28 cellular contexts compared by ENCODE assay signal in the genomic region with DNA sequence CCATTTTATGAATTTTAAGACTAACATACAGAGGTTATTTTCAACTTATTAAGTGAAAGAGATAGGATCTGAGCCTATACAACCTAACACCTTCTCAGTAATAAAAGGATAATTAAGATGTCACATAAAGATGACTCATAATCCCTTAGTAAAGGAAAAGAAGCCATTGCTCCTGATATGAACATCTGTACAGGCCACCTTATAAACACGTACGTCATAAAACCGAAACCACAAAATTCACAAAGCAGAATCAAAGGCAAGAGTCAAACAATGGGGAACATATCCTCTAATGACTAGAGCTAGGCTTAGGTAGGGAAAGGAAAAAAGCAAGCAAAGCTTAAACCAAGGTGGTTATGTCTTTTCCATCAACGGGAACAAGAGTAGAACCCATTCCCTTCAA.
"Had no signal": no experiment of that assay in that cellular context is flagged by ENCODE, and none has a peak within 500 bp of the region (broad histone marks: within the 10 kb centered on the region; RNA-seq: fewer than 3 reads in every experiment).

No MANE protein-coding gene starts in this region.

- H3K27me3 ChIP-seq: adrenal gland, body of pancreas, esophagus squamous epithelium, gastroesophageal sphincter, heart right ventricle had no signal

- H3K4me3 ChIP-seq: adrenal gland, body of pancreas, esophagus squamous epithelium, gastroesophageal sphincter, heart right ventricle had no signal

- H3K36me3 ChIP-seq: adrenal gland, esophagus squamous epithelium, gastroesophageal sphincter, heart right ventricle had no signal

- H3K4me1 ChIP-seq: adrenal gland, body of pancreas, esophagus squamous epithelium, gastroesophageal sphincter had no signal

- DNase-seq: activated CD4-positive, alpha-beta memory T cell treated with anti-CD3 and anti-CD28 coated beads for 36 hours; activated CD4-positive, alpha-beta T cell treated with anti-CD3 and anti-CD28 coated beads for 36 hours; activated CD4-positive, alpha-beta T cell treated with anti-CD3 and anti-CD28 coated beads, Interleukin-2, amount 10 ng/mL, durations not matched to agents 24 days and 14 days; activated CD4-positive, CD25-positive, alpha-beta regulatory T cell; activated CD4-positive, CD25-positive, alpha-beta regulatory T cell treated with anti-CD3 and anti-CD28 coated beads, Interleukin-2, amount 50 U/mL, for 72 hours; activated CD8-positive, alpha-beta memory T cell treated with anti-CD3 and anti-CD28 coated beads, Interleukin-2, amount 10 ng/mL, durations not matched to agents 7 days and 5 days; activated CD8-positive, alpha-beta memory T cell treated with anti-CD3 and anti-CD28 coated beads, Interleukin-2, amount 50 U/mL, for 4 hours; activated CD8-positive, alpha-beta T cell treated with anti-CD3 and anti-CD28 coated beads, Interleukin-2, amount 10 ng/mL, durations not matched to agents 7 days and 5 days; activated effector memory CD4-positive, alpha-beta T cell treated with anti-CD3 and anti-CD28 coated beads, Interleukin-2, amount 50 U/mL, for 16 hours; activated naive CD4-positive, alpha-beta T cell treated with anti-CD3 and anti-CD28 coated beads for 36 hours; activated naive CD8-positive, alpha-beta T cell treated with anti-CD3 and anti-CD28 coated beads for 36 hours; activated naive CD8-positive, alpha-beta T cell treated with anti-CD3 and anti-CD28 coated beads, Interleukin-2, amount 50 U/mL, for 24 hours; activated T-cell treated with anti-CD3 and anti-CD28 coated beads, Interleukin-2, amount 50 U/mL, for 1 hour; activated T-cell treated with anti-CD3 and anti-CD28 coated beads, Interleukin-2, amount 50 U/mL, for 48 hours; adrenal gland; amygdala; aorta; body of pancreas; caudate nucleus; cortex of kidney; dermis blood vessel endothelial cell; effector CD4-positive, alpha-beta T cell; effector memory CD8-positive, alpha-beta T cell; esophagus squamous epithelium; foreskin melanocyte; heart right ventricle; T-helper 2 cell had no signal

- H3K9me3 ChIP-seq: adrenal gland, body of pancreas, esophagus squamous epithelium, gastroesophageal sphincter had no signal

- H3K27ac ChIP-seq: adrenal gland, body of pancreas, esophagus squamous epithelium, gastroesophageal sphincter, heart right ventricle had no signal
